1 cellular context compared by ENCODE assay signal in the genomic region with DNA sequence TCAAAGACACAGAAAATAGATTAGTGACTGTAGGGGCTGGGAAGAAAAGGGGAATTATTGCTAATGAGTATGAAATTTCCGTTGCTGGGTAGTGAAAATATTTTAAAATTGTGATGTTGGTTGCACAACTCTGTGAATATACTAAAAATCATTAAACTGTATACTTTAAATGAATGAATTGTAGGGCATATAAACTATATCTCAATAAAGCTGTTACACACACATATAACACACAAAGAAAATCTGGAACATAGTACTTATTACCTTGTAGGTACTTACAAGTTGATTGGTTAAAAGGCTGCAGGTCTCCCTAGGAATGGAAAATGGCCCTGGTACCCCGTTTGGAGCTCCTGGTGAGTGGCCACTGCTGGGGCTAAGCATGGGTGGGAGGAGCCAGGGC.
TF ChIP-seq lines count a peak whose summit lies in the region.

No MANE protein-coding gene starts in this region.

TF ChIP-seq in HCT116, 20 proteins besides CTCF, POLR2A, EP300 and RAD21 (continued from another document):
- TF ChIP-seq, protein P1, sequence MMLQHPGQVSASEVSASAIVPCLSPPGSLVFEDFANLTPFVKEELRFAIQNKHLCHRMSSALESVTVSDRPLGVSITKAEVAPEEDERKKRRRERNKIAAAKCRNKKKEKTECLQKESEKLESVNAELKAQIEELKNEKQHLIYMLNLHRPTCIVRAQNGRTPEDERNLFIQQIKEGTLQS (IDR thresholded peaks at IDR 0.05) = no peak
- TF ChIP-seq JUND (IDR thresholded peaks at IDR 0.05) (no peak), SRF (IDR thresholded peaks at IDR 0.05; ENCODE audit: low read depth) (no peak), FOSL1 (IDR thresholded peaks at IDR 0.05; ENCODE audit: low read depth) (no peak), CBX3 (IDR thresholded peaks at IDR 0.05; ENCODE audit: low read depth) (no peak), YY1 (IDR thresholded peaks at IDR 0.05; ENCODE audit: extremely low read depth, insufficient replicate concordance, low read depth, low read length) (no peak), ZFX (IDR thresholded peaks at IDR 0.05) (no peak)
TF ChIP-seq in HCT116: peak in this region for 0.
